16 cellular contexts compared by ENCODE assay signal in genomic region chr4:113327513-113327912, GRCh38.
DNase-seq lines count a peak whose midpoint lies in the region; ATAC-seq, FAIRE-seq and TF ChIP-seq lines count a peak whose summit lies in the region.
"Had no signal": no experiment of that assay in that cellular context is flagged by ENCODE, and none has a peak within 500 bp of the region (broad histone marks: within the 10 kb centered on the region; RNA-seq: fewer than 3 reads in every experiment).

No MANE protein-coding gene starts in this region.

- WGBS in GM12878 (ENCODE audit: insufficient coverage, insufficient replicate concordance, low lambda C conversion rate, missing lambda C conversion rate), result 88% methylated on average over 3 of the region's 3 CpGs

- H4K20me1 ChIP-seq in GM12878 (ENCODE audit: control insufficient read depth, insufficient read depth), result no peaks in the 10 kb centered on the region
- no peaks in the 10 kb centered on the region for H4K20me1 ChIP-seq in osteoblast (ENCODE audit: insufficient read depth, low read length)

- H3K36me3 ChIP-seq in HEK293 (ENCODE audit: control insufficient read depth in 2 of 2, insufficient read depth in 1 of 2, low read length in 2 of 2) (peaks cover 0 to 2% of the 10 kb centered on the region in 2 experiments; a peak in 1 of 3 replicates), GM12878 (ENCODE audit: control insufficient read depth in 2 of 2, insufficient read depth in 2 of 2, low read length in 1 of 2) (no peaks in the 10 kb centered on the region), osteoblast (ENCODE audit: insufficient read depth, low read length) (no peaks in the 10 kb centered on the region)
- H3K36me3 ChIP-seq: uterus had no signal

- no peak overlapping the region for H3K9ac ChIP-seq in GM12878 (ENCODE audit: control insufficient read depth, insufficient read depth, low read length)

- no peak for TF ChIP-seq CTCF in HEK293 (tag by site-specific recombination; IDR thresholded peaks at IDR 0.05)
- TF ChIP-seq CTCF in GM12878 (IDR thresholded peaks at IDR 0.05 in 2 of 3, conservative IDR thresholded peaks at IDR 0.05 in 1 of 3; ENCODE audit: control insufficient read depth in 2 of 3, extremely low read depth in 1 of 3, insufficient read depth in 1 of 3, low read depth in 3 of 3, low read length in 3 of 3), result no peak
- no peak for TF ChIP-seq CTCF in osteoblast (IDR thresholded peaks at IDR 0.05; ENCODE audit: extremely low read depth, low read depth, low read length)

- SMC1A ChIA-PET in GM12878 (lab: Charles Lee; ENCODE audit: uncharacterized antibody, unreplicated experiment), result interaction anchor here (1.0 to 2.2 kb wide), 2 partner anchors 26 kb away, joined by 3 to 7 read pairs; no protein-coding TSS in a partner anchor

- peak; percentile 25; the same call in 1 of the 3 replicates for ATAC-seq in GM12878
- no peak for ATAC-seq in stimulated activated effector memory CD8-positive, alpha-beta T cell treated with anti-CD3 and anti-CD28 coated beads, Interleukin-12 subunit alpha, Interleukin-12 subunit beta, amount 100 ng/mL, for 72 hours

- H3K27me3 ChIP-seq in GM12878 (replicated peaks in 1 of 2; ENCODE audit: control insufficient read depth in 2 of 2, insufficient read depth in 2 of 2, low read length in 1 of 2) (no peaks in the 10 kb centered on the region), osteoblast (ENCODE audit: insufficient read depth, low read length) (no peaks in the 10 kb centered on the region)
- H3K27me3 ChIP-seq: uterus had no signal

- no TSS peak for BruUV-seq in GM12878 (replicated peaks; lab: Mats Ljungman, UMichigan)

- no peaks in the 10 kb centered on the region for H3K36me3 Mint-ChIP-seq in stimulated activated effector memory CD8-positive, alpha-beta T cell treated with anti-CD3 and anti-CD28 coated beads, Interleukin-12 subunit alpha, Interleukin-12 subunit beta, amount 100 ng/mL, for 72 hours
- H3K36me3 Mint-ChIP-seq: activated naive CD4-positive, alpha-beta T cell treated with anti-CD3 and anti-CD28 coated beads, Interleukin-2, amount 50 U/mL, for 24 hours; CD14-positive monocyte; naive B cell had no signal

- no peak overlapping the region for H3K27ac Mint-ChIP-seq in stimulated activated effector memory CD8-positive, alpha-beta T cell treated with anti-CD3 and anti-CD28 coated beads, Interleukin-12 subunit alpha, Interleukin-12 subunit beta, amount 100 ng/mL, for 72 hours
- H3K27ac Mint-ChIP-seq: activated naive CD4-positive, alpha-beta T cell treated with anti-CD3 and anti-CD28 coated beads, Interleukin-2, amount 50 U/mL, for 24 hours; CD14-positive monocyte; naive B cell had no signal

- no peak for FAIRE-seq in GM12878 (lab: Jason Lieb, UNC)

- H3K4me3 ChIP-seq in HEK293 (ENCODE audit: low read depth, low read length) (no peak overlapping the region), GM12878 (no peak overlapping the region), osteoblast (ENCODE audit: insufficient read depth, low read length) (no peak overlapping the region)
- H3K4me3 ChIP-seq: SK-N-MC, uterus had no signal

- no peak for TF ChIP-seq RAD21 in GM12878 (IDR thresholded peaks at IDR 0.05; ENCODE audit: insufficient read depth, low read depth, low read length)

- DNase-seq in EH (ENCODE audit: low read depth) (peak; percentile 10), GM12878 (ENCODE audit: low read depth, low spot score) (no peak), osteoblast (ENCODE audit: insufficient read length, low spot score, missing footprints) (no peak), NCI-H187 (lab: John Stamatoyannopoulos, UW) (no peak), COR-L47 (lab: John Stamatoyannopoulos, UW) (no peak)
- DNase-seq in stimulated activated effector memory CD8-positive, alpha-beta T cell treated with anti-CD3 and anti-CD28 coated beads, Interleukin-12 subunit alpha, Interleukin-12 subunit beta, amount 100 ng/mL, for 72 hours (ENCODE audit: low spot score in 2 of 2), result no peak
- DNase-seq: central memory CD4-positive, alpha-beta T cell; kidney glomerular epithelial cell; naive B cell; NCI-H1417 treated with DMSO at 0.1 percent for 48 hours; stimulated activated CD4-positive, alpha-beta T cell treated with anti-CD3 and anti-CD28 coated beads, Interleukin-4, amount 100 ng/mL, for 1 hour had no signal

- no peak for TF ChIP-seq POLR2A in GM12878 (IDR thresholded peaks at IDR 0.05; ENCODE audit: low read depth, low read length)

- CTCF ChIA-PET in HEK293 (lab: Yijun Ruan, JAX) (interaction anchor here (1.2 to 1.3 kb wide), 2 partner anchors 15 to 221 kb away, joined by 3 read pairs; no protein-coding TSS in a partner anchor), GM12878 (lab: Yijun Ruan, JAX) (interaction anchor here (1.5 kb wide), 1 partner anchor 49 kb away, joined by 4 read pairs; no protein-coding TSS in a partner anchor)

- H3K9me3 Mint-ChIP-seq in stimulated activated effector memory CD8-positive, alpha-beta T cell treated with anti-CD3 and anti-CD28 coated beads, Interleukin-12 subunit alpha, Interleukin-12 subunit beta, amount 100 ng/mL, for 72 hours, result no peaks in the 10 kb centered on the region
- H3K9me3 Mint-ChIP-seq: activated naive CD4-positive, alpha-beta T cell treated with anti-CD3 and anti-CD28 coated beads, Interleukin-2, amount 50 U/mL, for 24 hours; naive B cell had no signal

- H3K4me1 ChIP-seq in HEK293 (ENCODE audit: control insufficient read depth, insufficient read depth, low read length), result no peaks in the 10 kb centered on the region
- no peaks in the 10 kb centered on the region for H3K4me1 ChIP-seq in GM12878 (ENCODE audit: control insufficient read depth, insufficient read depth, low read length)
- H3K4me1 ChIP-seq in osteoblast (ENCODE audit: insufficient read depth, low read length), result no peaks in the 10 kb centered on the region
- H3K4me1 ChIP-seq: uterus had no signal

- no peaks in the 10 kb centered on the region for H3K9me3 ChIP-seq in HEK293 (ENCODE audit: control insufficient read depth, insufficient read depth, low read depth, low read length)
- no peaks in the 10 kb centered on the region for H3K9me3 ChIP-seq in GM12878 (replicated peaks; ENCODE audit: control insufficient read depth, insufficient read depth, low read length)
- no peaks in the 10 kb centered on the region for H3K9me3 ChIP-seq in osteoblast (ENCODE audit: low read depth, low read length)
- H3K9me3 ChIP-seq: uterus had no signal

- no peak overlapping the region for H3K4me3 Mint-ChIP-seq in stimulated activated effector memory CD8-positive, alpha-beta T cell treated with anti-CD3 and anti-CD28 coated beads, Interleukin-12 subunit alpha, Interleukin-12 subunit beta, amount 100 ng/mL, for 72 hours
- H3K4me3 Mint-ChIP-seq: activated naive CD4-positive, alpha-beta T cell treated with anti-CD3 and anti-CD28 coated beads, Interleukin-2, amount 50 U/mL, for 24 hours; CD14-positive monocyte; naive B cell had no signal

- H3K79me2 ChIP-seq in GM12878 (ENCODE audit: control insufficient read depth, insufficient read depth, low read length) (no peaks in the 10 kb centered on the region), osteoblast (ENCODE audit: insufficient read depth, low read length) (no peaks in the 10 kb centered on the region)

- no peak for TF ChIP-seq EP300 in GM12878 (IDR thresholded peaks at IDR 0.05; ENCODE audit: borderline replicate concordance in 1 of 2, control insufficient read depth in 1 of 2, low read depth in 2 of 2, low read length in 2 of 2)

- H2AFZ ChIP-seq in GM12878 (ENCODE audit: control insufficient read depth, low read depth, low read length) (no peak overlapping the region), osteoblast (ENCODE audit: low read length) (peak overlapping the region; percentile 25)

- RAD21 ChIA-PET in GM12878 (lab: Charles Lee; ENCODE audit: unreplicated experiment), result interaction anchor here (1.1 kb wide), 1 partner anchor 23 kb away, joined by 3 read pairs; no protein-coding TSS in a partner anchor

- intact Hi-C loops in GM12878 (cut with micrococcal nuclease; ENCODE audit: unreplicated experiment), result no loop called here

- no peak overlapping the region for H3K4me2 ChIP-seq in GM12878 (ENCODE audit: control insufficient read depth, insufficient read depth)
- H3K4me2 ChIP-seq in osteoblast (ENCODE audit: insufficient read depth, low read length), result no peak overlapping the region

- H3K27ac ChIP-seq in HEK293 (ENCODE audit: extremely low read depth, low read depth, low read length) (no peak overlapping the region), GM12878 (ENCODE audit: control insufficient read depth, insufficient read depth) (no peak overlapping the region), osteoblast (ENCODE audit: low read depth, low read length) (no peak overlapping the region)
- H3K27ac ChIP-seq: SK-N-MC, uterus had no signal

- POLR2A ChIA-PET in HEK293 (lab: Yijun Ruan, JAX), result no interaction called here
- POLR2A ChIA-PET in GM12878 (lab: Charles Lee), result interaction anchor here (0.7 kb wide), 1 partner anchor 26 kb away, joined by 3 read pairs; no protein-coding TSS in a partner anchor

- H3K4me1 Mint-ChIP-seq in stimulated activated effector memory CD8-positive, alpha-beta T cell treated with anti-CD3 and anti-CD28 coated beads, Interleukin-12 subunit alpha, Interleukin-12 subunit beta, amount 100 ng/mL, for 72 hours, result no peaks in the 10 kb centered on the region
- H3K4me1 Mint-ChIP-seq: activated naive CD4-positive, alpha-beta T cell treated with anti-CD3 and anti-CD28 coated beads, Interleukin-2, amount 50 U/mL, for 24 hours; CD14-positive monocyte; naive B cell had no signal

- in situ Hi-C loops in GM12878 (cut with MboI), result no loop called here

TF ChIP-seq in GM12878, 131 proteins besides CTCF, POLR2A, EP300 and RAD21 (continues in another document):
- no peak for TF ChIP-seq BCL11A (IDR thresholded peaks at IDR 0.05; ENCODE audit: low read depth, low read length)
- TF ChIP-seq, protein P1, sequence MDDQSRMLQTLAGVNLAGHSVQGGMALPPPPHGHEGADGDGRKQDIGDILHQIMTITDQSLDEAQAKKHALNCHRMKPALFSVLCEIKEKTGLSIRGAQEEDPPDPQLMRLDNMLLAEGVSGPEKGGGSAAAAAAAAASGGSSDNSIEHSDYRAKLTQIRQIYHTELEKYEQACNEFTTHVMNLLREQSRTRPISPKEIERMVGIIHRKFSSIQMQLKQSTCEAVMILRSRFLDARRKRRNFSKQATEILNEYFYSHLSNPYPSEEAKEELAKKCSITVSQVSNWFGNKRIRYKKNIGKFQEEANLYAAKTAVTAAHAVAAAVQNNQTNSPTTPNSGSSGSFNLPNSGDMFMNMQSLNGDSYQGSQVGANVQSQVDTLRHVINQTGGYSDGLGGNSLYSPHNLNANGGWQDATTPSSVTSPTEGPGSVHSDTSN (IDR thresholded peaks at IDR 0.05; ENCODE audit: insufficient replicate concordance, low read depth, low read length), result no peak
